1 cellular context compared by ENCODE assay signal in the genomic region with DNA sequence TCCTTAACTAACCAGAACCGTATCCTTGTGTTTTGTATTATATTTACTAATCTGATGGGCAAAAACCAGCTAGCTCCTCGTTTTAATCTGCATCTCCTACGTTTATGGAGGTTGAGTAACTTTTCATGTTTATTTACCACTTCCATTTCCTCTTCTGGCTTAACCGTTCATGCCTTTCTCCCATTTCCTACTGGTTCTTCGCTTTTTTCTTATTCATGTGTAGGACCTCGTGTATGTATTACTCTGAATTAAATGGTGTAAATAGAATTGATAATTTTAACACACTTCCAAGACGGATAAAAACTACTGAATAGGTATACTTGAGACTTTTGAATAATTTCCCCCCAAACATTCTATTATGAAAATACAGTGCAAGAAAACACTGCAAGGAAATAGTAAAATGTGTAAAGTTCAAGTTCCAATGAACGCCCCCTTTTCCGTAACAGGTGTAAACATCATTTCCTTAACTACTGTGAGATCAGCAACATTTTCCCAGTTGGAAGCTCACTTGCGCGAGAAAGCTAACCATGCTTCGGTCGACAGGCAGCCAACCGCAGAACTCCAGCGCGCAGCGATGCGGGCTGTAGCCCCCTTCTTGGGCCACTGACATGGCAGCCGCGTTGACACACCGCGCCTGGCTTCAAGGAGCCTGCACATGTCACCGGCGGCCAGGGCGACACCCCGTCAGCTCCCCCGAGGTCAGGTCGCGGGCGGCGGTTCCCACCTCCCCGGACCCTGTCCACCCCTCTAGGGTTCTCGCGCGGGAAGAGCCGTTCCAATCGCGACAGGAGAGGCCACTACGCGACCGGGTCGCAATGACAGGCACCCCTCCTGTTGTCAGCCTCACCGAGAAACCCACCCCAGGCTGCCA.
TF ChIP-seq lines count a peak whose summit lies in the region.

No MANE protein-coding gene starts in this region.

TF ChIP-seq in HEK293, 187 proteins besides CTCF, POLR2A, EP300 and RAD21 (continued from another document):
- TF ChIP-seq ZNF148 (tag by site-specific recombination; IDR thresholded peaks at IDR 0.05; ENCODE audit: borderline replicate concordance) (no peak), ZNF146 (tag by site-specific recombination; IDR thresholded peaks at IDR 0.05) (no peak), ZNF2 (tag by site-specific recombination; IDR thresholded peaks at IDR 0.05) (0 out of 2 replicates have a peak, but pooled peaks have one; percentile 47), ZXDB (tag by site-specific recombination; IDR thresholded peaks at IDR 0.05) (peak; percentile 13; the same call in 1 of the 2 replicates), ZNF518A (tag by site-specific recombination; conservative IDR thresholded peaks at IDR 0.05; ENCODE audit: low read depth) (0 out of 2 replicates have a peak, but pooled peaks have one; percentile 19), ZNF266 (tag by site-specific recombination; IDR thresholded peaks at IDR 0.05; ENCODE audit: low read depth) (no peak), OVOL3 (tag by site-specific recombination; IDR thresholded peaks at IDR 0.05) (no peak), ZNF223 (tag by site-specific recombination; IDR thresholded peaks at IDR 0.05) (no peak), ZNF785 (tag by site-specific recombination; IDR thresholded peaks at IDR 0.05) (peak; percentile 53; the same call in 1 of the 2 replicates), ZNF596 (tag by site-specific recombination; IDR thresholded peaks at IDR 0.05) (no peak), ZBTB21 (tag by site-specific recombination; IDR thresholded peaks at IDR 0.05) (no peak; the same call in 1 of the 2 replicates), ZNF529 (tag by site-specific recombination; IDR thresholded peaks at IDR 0.05; ENCODE audit: insufficient replicate concordance) (no peak), ZNF24 (tag by site-specific recombination; IDR thresholded peaks at IDR 0.05) (0 out of 2 replicates have a peak, but pooled peaks have one; percentile 45), KLF10 (tag by site-specific recombination; IDR thresholded peaks at IDR 0.05) (no peak), ZNF692 (tag by site-specific recombination; IDR thresholded peaks at IDR 0.05) (no peak), GLI2 (tag by site-specific recombination; IDR thresholded peaks at IDR 0.05; ENCODE audit: borderline replicate concordance, low read depth) (no peak), ZBTB44 (tag by site-specific recombination; IDR thresholded peaks at IDR 0.05) (0 out of 2 replicates have a peak, but pooled peaks have one; percentile 2), ZNF585B (tag by site-specific recombination; IDR thresholded peaks at IDR 0.05) (no peak), PBX3 (CRISPR knock-in tag; IDR thresholded peaks at IDR 0.05) (0 out of 2 replicates have a peak, but pooled peaks have one; percentile 3), ZNF658 (tag by site-specific recombination; IDR thresholded peaks at IDR 0.05) (no peak), ZNF335 (tag by site-specific recombination; conservative IDR thresholded peaks at IDR 0.05) (peak; percentile 96)
- TF ChIP-seq, protein P1, sequence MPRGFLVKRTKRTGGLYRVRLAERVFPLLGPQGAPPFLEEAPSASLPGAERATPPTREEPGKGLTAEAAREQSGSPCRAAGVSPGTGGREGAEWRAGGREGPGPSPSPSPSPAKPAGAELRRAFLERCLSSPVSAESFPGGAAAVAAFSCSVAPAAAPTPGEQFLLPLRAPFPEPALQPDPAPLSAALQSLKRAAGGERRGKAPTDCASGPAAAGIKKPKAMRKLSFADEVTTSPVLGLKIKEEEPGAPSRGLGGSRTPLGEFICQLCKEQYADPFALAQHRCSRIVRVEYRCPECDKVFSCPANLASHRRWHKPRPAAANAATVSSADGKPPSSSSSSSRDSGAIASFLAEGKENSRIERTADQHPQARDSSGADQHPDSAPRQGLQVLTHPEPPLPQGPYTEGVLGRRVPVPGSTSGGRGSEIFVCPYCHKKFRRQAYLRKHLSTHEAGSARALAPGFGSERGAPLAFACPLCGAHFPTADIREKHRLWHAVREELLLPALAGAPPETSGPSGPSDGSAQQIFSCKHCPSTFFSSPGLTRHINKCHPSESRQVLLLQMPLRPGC (tag by site-specific recombination; IDR thresholded peaks at IDR 0.05): no peak
- TF ChIP-seq, protein P2, sequence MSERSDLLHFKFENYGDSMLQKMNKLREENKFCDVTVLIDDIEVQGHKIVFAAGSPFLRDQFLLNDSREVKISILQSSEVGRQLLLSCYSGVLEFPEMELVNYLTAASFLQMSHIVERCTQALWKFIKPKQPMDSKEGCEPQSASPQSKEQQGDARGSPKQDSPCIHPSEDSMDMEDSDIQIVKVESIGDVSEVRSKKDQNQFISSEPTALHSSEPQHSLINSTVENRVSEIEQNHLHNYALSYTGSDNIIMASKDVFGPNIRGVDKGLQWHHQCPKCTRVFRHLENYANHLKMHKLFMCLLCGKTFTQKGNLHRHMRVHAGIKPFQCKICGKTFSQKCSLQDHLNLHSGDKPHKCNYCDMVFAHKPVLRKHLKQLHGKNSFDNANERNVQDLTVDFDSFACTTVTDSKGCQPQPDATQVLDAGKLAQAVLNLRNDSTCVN (tag by site-specific recombination; optimal IDR thresholded peaks at IDR 0.05): no peak
